ENCODE assay signal across 19 cellular contexts in the genomic region with DNA sequence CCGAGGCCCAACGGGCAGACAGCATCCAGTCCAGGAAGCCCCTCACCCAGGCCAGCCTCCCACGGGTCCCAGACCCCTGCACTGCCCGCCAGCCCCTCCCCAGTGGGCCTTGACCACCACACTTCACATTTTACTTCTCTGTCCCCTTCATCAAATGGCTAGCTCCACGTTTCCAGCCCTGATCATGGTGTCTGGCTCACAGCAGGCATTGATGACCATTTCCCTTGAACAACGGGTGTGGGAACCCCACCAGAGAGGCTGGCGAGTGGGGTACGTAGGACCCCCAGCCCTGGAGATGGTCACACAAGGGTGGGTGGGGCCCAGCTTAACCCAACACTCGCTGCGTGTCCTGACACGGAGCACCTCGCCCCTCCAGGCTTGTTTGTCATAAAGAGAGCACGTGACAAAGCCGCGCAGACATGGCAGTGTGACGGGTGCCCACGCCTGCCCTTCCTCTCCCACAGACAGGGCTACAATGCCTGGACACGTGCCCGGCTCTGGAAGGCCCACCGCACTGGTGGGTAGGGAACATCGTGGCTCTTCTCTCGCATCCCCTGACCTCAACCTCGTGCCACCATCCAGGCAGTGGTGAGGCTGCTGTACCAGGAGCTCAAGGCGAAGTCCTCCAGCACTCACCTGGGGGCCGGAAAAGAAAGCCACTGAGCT.
"Had no signal": no experiment of that assay in that cellular context is flagged by ENCODE, and none has a peak within 500 bp of the region (broad histone marks: within the 10 kb centered on the region; RNA-seq: fewer than 3 reads in every experiment).

No MANE protein-coding gene starts in this region.

- H3K9me3 ChIP-seq: adrenal gland, lower lobe of right lung, vagina had no signal

- H3K27ac Mint-ChIP-seq: activated CD4-positive, alpha-beta T cell treated with anti-CD3 and anti-CD28 coated beads, Interleukin-2, amount 10 ng/mL, durations not matched to agents 24 days and 14 days; activated CD8-positive, alpha-beta T cell treated with anti-CD3 and anti-CD28 coated beads for 36 hours; activated T-cell treated with anti-CD3 and anti-CD28 coated beads, Interleukin-2, amount 50 U/mL, for 24 hours; activated T-helper 2 cell treated with anti-CD3 and anti-CD28 coated beads, Interferon-gamma antibody, Interleukin-2, Interleukin-4, amounts not matched to agents 10 μg/mL and 5 μg/mL and 100 μg/mL, durations not matched to agents 14 hours and 24 hours and 36 hours; natural killer cell treated with Interleukin-12 subunit alpha and Interleukin-12 subunit beta and Interleukin-15 and Interleukin-18, amount 100 ng/mL, for 72 hours had no signal

- DNase-seq: activated CD4-positive, alpha-beta T cell treated with anti-CD3 and anti-CD28 coated beads, Interleukin-2, amount 10 ng/mL, durations not matched to agents 24 days and 14 days; activated CD8-positive, alpha-beta T cell treated with anti-CD3 and anti-CD28 coated beads for 36 hours; activated naive CD4-positive, alpha-beta T cell treated with anti-CD3 and anti-CD28 coated beads, Interleukin-2, amount 50 U/mL, for 16 hours; activated T-cell treated with anti-CD3 and anti-CD28 coated beads, Interleukin-2, amount 50 U/mL, for 24 hours; dermis blood vessel endothelial cell; foreskin keratinocyte; hypothalamus; kidney glomerular epithelial cell; stimulated activated CD4-positive, alpha-beta T cell treated with anti-CD3 and anti-CD28 coated beads, Interleukin-2, amount 100 ng/mL, for 24 hours; stimulated activated naive CD8-positive, alpha-beta T cell treated with anti-CD3 and anti-CD28 coated beads, Interleukin-15, Interleukin-2, amounts not matched to agents 100 U/mL and 50 U/mL, for 24 hours; T1000 had no signal

- H3K4me3 ChIP-seq: adrenal gland, lower lobe of right lung, tibial nerve, vagina had no signal

- H3K27me3 Mint-ChIP-seq: activated CD8-positive, alpha-beta T cell treated with anti-CD3 and anti-CD28 coated beads for 36 hours; activated T-cell treated with anti-CD3 and anti-CD28 coated beads, Interleukin-2, amount 50 U/mL, for 24 hours had no signal

- ATAC-seq: activated CD8-positive, alpha-beta T cell treated with anti-CD3 and anti-CD28 coated beads for 36 hours; foreskin keratinocyte; natural killer cell treated with Interleukin-12 subunit alpha and Interleukin-12 subunit beta and Interleukin-15 and Interleukin-18, amount 100 ng/mL, for 72 hours; stimulated activated naive CD8-positive, alpha-beta T cell treated with anti-CD3 and anti-CD28 coated beads, Interleukin-15, Interleukin-2, amounts not matched to agents 100 U/mL and 50 U/mL, for 24 hours had no signal

- H3K27ac ChIP-seq: adrenal gland, epithelial cell of prostate, foreskin keratinocyte, lower lobe of right lung, parathyroid adenoma, tibial nerve, vagina had no signal

- H3K27me3 ChIP-seq: adrenal gland, foreskin keratinocyte, tibial nerve, vagina had no signal

- H3K4me1 ChIP-seq: adrenal gland, lower lobe of right lung, parathyroid adenoma, tibial nerve, vagina had no signal

- H3K36me3 ChIP-seq: adrenal gland, lower lobe of right lung, vagina had no signal

- H3K4me3 Mint-ChIP-seq: activated CD4-positive, alpha-beta T cell treated with anti-CD3 and anti-CD28 coated beads, Interleukin-2, amount 10 ng/mL, durations not matched to agents 24 days and 14 days; activated CD8-positive, alpha-beta T cell treated with anti-CD3 and anti-CD28 coated beads for 36 hours; activated T-cell treated with anti-CD3 and anti-CD28 coated beads, Interleukin-2, amount 50 U/mL, for 24 hours; natural killer cell treated with Interleukin-12 subunit alpha and Interleukin-12 subunit beta and Interleukin-15 and Interleukin-18, amount 100 ng/mL, for 72 hours had no signal
